ENCODE assay signal across 34 cellular contexts in genomic region chr12:34304546-34304945, GRCh38.
"Had no signal": no experiment of that assay in that cellular context is flagged by ENCODE, and none has a peak within 500 bp of the region (broad histone marks: within the 10 kb centered on the region; RNA-seq: fewer than 3 reads in every experiment).

No MANE protein-coding gene starts in this region.

- DNase-seq: Karpas-422, Kasumi-1, KG1, MG63, MM.1S, MV-4-11, NCI-H1048, NCI-H1092, NCI-H1092 treated with DMSO at 0.1 percent for 48 hours, NCI-H1105, NCI-H1105 treated with DMSO at 0.1 percent for 48 hours, NCI-H1417, NCI-H1417 treated with DMSO at 0.1 percent for 48 hours, NCI-H1436, NCI-H1436 treated with DMSO at 0.1 percent for 48 hours, NCI-H146, NCI-H1694, NCI-H1694 treated with DMSO at 0.1 percent for 48 hours, NCI-H187, NCI-H187 treated with DMSO at 0.1 percent for 48 hours, NCI-H1930, NCI-H2029, NCI-H2029 treated with DMSO at 0.1 percent for 48 hours, NCI-H2081, NCI-H2081 treated with DMSO at 0.1 percent for 48 hours, NCI-H2107, NCI-H2171, NCI-H2171 treated with DMSO at 0.1 percent for 48 hours, NCI-H2227 treated with DMSO at 0.1 percent for 48 hours, NCI-H226, NCI-H345, NCI-H446, NCI-H446 treated with DMSO at 0.1 percent for 48 hours had no signal

- H3K9ac ChIP-seq: KMS-11 had no signal

- H3K36me3 ChIP-seq: MG63 had no signal

- H3K9me3 ChIP-seq: MG63 had no signal

- H3K27ac ChIP-seq: KMS-11 had no signal

- H3K27me3 ChIP-seq: MG63 had no signal

- H3K4me3 ChIP-seq: MG63 had no signal
